Comparison of ENCODE assay signal across 11 cellular contexts in genomic region chr11:76599041-76600013, GRCh38.
A peak's percentile ranks its signal among the peaks of the same experiment; 100 is the strongest.
DNase-seq lines count a peak whose midpoint lies in the region; ATAC-seq lines count a peak whose summit lies in the region.
"Had no signal": no experiment of that assay in that cellular context is flagged by ENCODE, and none has a peak within 500 bp of the region (broad histone marks: within the 10 kb centered on the region; RNA-seq: fewer than 3 reads in every experiment).

No MANE protein-coding gene starts in this region.

- DNase-seq in activated CD8-positive, alpha-beta memory T cell treated with anti-CD3 and anti-CD28 coated beads for 24 hours = peak; percentile 48
- no peak for DNase-seq in activated CD8-positive, alpha-beta memory T cell treated with anti-CD3 and anti-CD28 coated beads, Interleukin-2, amount 50 U/mL, for 4 hours
- peak; percentile 36 for DNase-seq in adipocyte (ENCODE audit: low read depth)
- DNase-seq in iPS-NIHi11 (ENCODE audit: low spot score) = peak; percentile 37
- no peak for DNase-seq in stimulated activated naive B cell treated with anti-CD40 and anti-IgM and Interleukin-4, amounts not matched to agents 10 μg/mL and 1 μg/mL and 100 μg/mL, for 72 hours
- no peak for DNase-seq in NCI-H2196 treated with DMSO at 0.1 percent for 48 hours (lab: John Stamatoyannopoulos, UW; ENCODE audit: unreplicated experiment)
- DNase-seq in NCI-H146 (lab: John Stamatoyannopoulos, UW) = no peak
- no peak for DNase-seq in stimulated activated effector memory CD8-positive, alpha-beta T cell treated with anti-CD3 and anti-CD28 coated beads, Interleukin-12 subunit alpha, Interleukin-12 subunit beta, amount 100 ng/mL, for 72 hours (ENCODE audit: low spot score in 2 of 2)
- DNase-seq: activated T-cell treated with anti-CD3 and anti-CD28 coated beads, Interleukin-2, amount 50 U/mL, for 4 hours; mammary epithelial cell had no signal

- H3K27ac Mint-ChIP-seq in stimulated activated naive B cell treated with anti-CD40 and anti-IgM and Interleukin-4, amounts not matched to agents 10 μg/mL and 1 μg/mL and 100 μg/mL, for 72 hours = peak overlapping the region; percentile 25
- no peak overlapping the region for H3K27ac Mint-ChIP-seq in stimulated activated effector memory CD8-positive, alpha-beta T cell treated with anti-CD3 and anti-CD28 coated beads, Interleukin-12 subunit alpha, Interleukin-12 subunit beta, amount 100 ng/mL, for 72 hours

- no peaks in the 10 kb centered on the region for H3K36me3 Mint-ChIP-seq in stimulated activated naive B cell treated with anti-CD40 and anti-IgM and Interleukin-4, amounts not matched to agents 10 μg/mL and 1 μg/mL and 100 μg/mL, for 72 hours
- H3K36me3 Mint-ChIP-seq in stimulated activated effector memory CD8-positive, alpha-beta T cell treated with anti-CD3 and anti-CD28 coated beads, Interleukin-12 subunit alpha, Interleukin-12 subunit beta, amount 100 ng/mL, for 72 hours = no peaks in the 10 kb centered on the region

- H3K4me1 ChIP-seq in adipocyte (ENCODE audit: control insufficient read depth, insufficient read depth, low read length) = peaks cover 30% of the 10 kb centered on the region
- H3K4me1 ChIP-seq: pancreas had no signal

- ATAC-seq in stimulated activated naive B cell treated with anti-CD40 and anti-IgM and Interleukin-4, amounts not matched to agents 10 μg/mL and 1 μg/mL and 100 μg/mL, for 72 hours (replicated peaks) = no peak
- no peak for ATAC-seq in stimulated activated effector memory CD8-positive, alpha-beta T cell treated with anti-CD3 and anti-CD28 coated beads, Interleukin-12 subunit alpha, Interleukin-12 subunit beta, amount 100 ng/mL, for 72 hours
- ATAC-seq: activated T-cell treated with anti-CD3 and anti-CD28 coated beads, Interleukin-2, amount 50 U/mL, for 4 hours had no signal

- no peaks in the 10 kb centered on the region for H3K9me3 Mint-ChIP-seq in stimulated activated naive B cell treated with anti-CD40 and anti-IgM and Interleukin-4, amounts not matched to agents 10 μg/mL and 1 μg/mL and 100 μg/mL, for 72 hours
- no peaks in the 10 kb centered on the region for H3K9me3 Mint-ChIP-seq in stimulated activated effector memory CD8-positive, alpha-beta T cell treated with anti-CD3 and anti-CD28 coated beads, Interleukin-12 subunit alpha, Interleukin-12 subunit beta, amount 100 ng/mL, for 72 hours
- H3K9me3 Mint-ChIP-seq: activated T-cell treated with anti-CD3 and anti-CD28 coated beads, Interleukin-2, amount 50 U/mL, for 4 hours had no signal

- no peak overlapping the region for H3K4me3 Mint-ChIP-seq in stimulated activated naive B cell treated with anti-CD40 and anti-IgM and Interleukin-4, amounts not matched to agents 10 μg/mL and 1 μg/mL and 100 μg/mL, for 72 hours
- H3K4me3 Mint-ChIP-seq in stimulated activated effector memory CD8-positive, alpha-beta T cell treated with anti-CD3 and anti-CD28 coated beads, Interleukin-12 subunit alpha, Interleukin-12 subunit beta, amount 100 ng/mL, for 72 hours = no peak overlapping the region
- H3K4me3 Mint-ChIP-seq: activated T-cell treated with anti-CD3 and anti-CD28 coated beads, Interleukin-2, amount 50 U/mL, for 4 hours had no signal

- peak overlapping the region; percentile 43 for H3K9ac ChIP-seq in adipocyte (ENCODE audit: low read length)

- no peaks in the 10 kb centered on the region for H3K36me3 ChIP-seq in adipocyte (ENCODE audit: control insufficient read depth, insufficient read depth, low read length, severe bottlenecking)
- H3K36me3 ChIP-seq: pancreas had no signal

- peaks cover 0 to 22% of the 10 kb centered on the region in 2 donors for H3K27me3 Mint-ChIP-seq in stimulated activated naive B cell treated with anti-CD40 and anti-IgM and Interleukin-4, amounts not matched to agents 10 μg/mL and 1 μg/mL and 100 μg/mL, for 72 hours

- peaks cover 28 to 66% of the 10 kb centered on the region in 2 donors for H3K4me1 Mint-ChIP-seq in stimulated activated naive B cell treated with anti-CD40 and anti-IgM and Interleukin-4, amounts not matched to agents 10 μg/mL and 1 μg/mL and 100 μg/mL, for 72 hours
- no peaks in the 10 kb centered on the region for H3K4me1 Mint-ChIP-seq in stimulated activated effector memory CD8-positive, alpha-beta T cell treated with anti-CD3 and anti-CD28 coated beads, Interleukin-12 subunit alpha, Interleukin-12 subunit beta, amount 100 ng/mL, for 72 hours

- H3K4me3 ChIP-seq in adipocyte (ENCODE audit: low read length) = no peak overlapping the region
- H3K4me3 ChIP-seq: pancreas had no signal

- no peaks in the 10 kb centered on the region for H3K9me3 ChIP-seq in adipocyte (ENCODE audit: control insufficient read depth, low read length)
- H3K9me3 ChIP-seq: pancreas had no signal

- no peaks in the 10 kb centered on the region for H3K27me3 ChIP-seq in adipocyte (replicated peaks; ENCODE audit: control insufficient read depth, insufficient read depth, low read length)
- H3K27me3 ChIP-seq: pancreas had no signal

Comparison
In these comparisons a context has a peak if more than half of its experiments do, and no peak if none do; other contexts are left out.
1. DNase-seq: peak in activated CD8-positive, alpha-beta memory T cell treated with anti-CD3 and anti-CD28 coated beads for 24 hours (single experiment), adipocyte (single experiment) and iPS-NIHi11 (single experiment); none in activated CD8-positive, alpha-beta memory T cell treated with anti-CD3 and anti-CD28 coated beads, Interleukin-2, amount 50 U/mL, for 4 hours (single experiment), stimulated activated naive B cell treated with anti-CD40 and anti-IgM and Interleukin-4, amounts not matched to agents 10 μg/mL and 1 μg/mL and 100 μg/mL, for 72 hours (single experiment), NCI-H2196 treated with DMSO at 0.1 percent for 48 hours (single experiment), NCI-H146 (single experiment) and stimulated activated effector memory CD8-positive, alpha-beta T cell treated with anti-CD3 and anti-CD28 coated beads, Interleukin-12 subunit alpha, Interleukin-12 subunit beta, amount 100 ng/mL, for 72 hours (0 of 2).